9 cellular contexts compared by ENCODE assay signal in the genomic region with DNA sequence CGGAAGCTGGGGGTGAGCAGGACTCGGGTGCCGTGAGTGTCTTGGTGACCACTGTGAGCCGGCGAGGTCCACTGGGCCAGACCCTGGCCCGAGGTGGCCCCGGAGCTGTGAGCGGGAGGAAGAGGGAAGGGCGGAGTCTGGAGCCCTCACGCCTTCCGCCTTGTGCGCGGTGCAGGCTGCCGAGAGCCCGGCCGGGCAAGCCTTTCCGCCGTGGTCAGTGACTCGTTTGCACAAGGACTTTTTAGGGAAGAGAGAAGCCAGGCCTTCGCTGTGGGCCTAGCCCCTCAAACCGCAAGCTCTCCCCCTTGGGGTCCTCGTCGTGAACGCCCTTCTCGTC. TPM values are rescaled to one million over a fixed set of nuclear protein-coding genes. Genes with fewer than 3 reads are reported as not detected.
DNase-seq lines count a peak whose midpoint lies in the region; ATAC-seq, FAIRE-seq and TF ChIP-seq lines count a peak whose summit lies in the region.
"Had no signal": no experiment of that assay in that cellular context is flagged by ENCODE, and none has a peak within 500 bp of the region (broad histone marks: within the 10 kb centered on the region; RNA-seq: fewer than 3 reads in every experiment).

No MANE protein-coding gene starts in this region.

- in situ Hi-C loops in mammary epithelial cell (cut with MboI; ENCODE audit: low sequenced_read_pairs in 2 of 2) (no loop called here), KBM-7 (cut with MboI; ENCODE audit: low pct_unique_long_range_greater_than_20kb, low sequenced_read_pairs) (loop anchor here (25.0 kb wide), 1 partner anchor 698 kb away; a partner anchor contains a TSS)

- peak; percentile 30 for ATAC-seq in GM21825 (IDR thresholded peaks at IDR 0.05; ENCODE audit: unreplicated experiment)

- intact Hi-C loops in mammary epithelial cell (cut with micrococcal nuclease) (loop anchor here (2.0 kb wide), 1 partner anchor 1175 kb away; no protein-coding TSS in a partner anchor), kidney (cut with DNase I) (loop anchor here (5.0 kb wide), 1 partner anchor 693 kb away; no protein-coding TSS in a partner anchor)

- no peak overlapping the region for H3K9ac ChIP-seq in OCI-LY3 (ENCODE audit: low read length)
- no peak overlapping the region for H3K9ac ChIP-seq in mammary epithelial cell (ENCODE audit: insufficient read depth, low read length)
- peak overlapping the region; percentile 11 to 76 for H3K9ac ChIP-seq in kidney (ENCODE audit: low read length in 2 of 2)

- H3K9me3 ChIP-seq in OCI-LY3 (ENCODE audit: insufficient read depth, low read length) (no peaks in the 10 kb centered on the region), mammary epithelial cell (replicated peaks; ENCODE audit: insufficient read depth, low read length) (peaks cover 2% of the 10 kb centered on the region), kidney (ENCODE audit: control insufficient read depth in 1 of 2, low read length in 2 of 2) (no peaks in the 10 kb centered on the region)

- FAIRE-seq in kidney (lab: Jason Lieb, UNC) = no peak
- FAIRE-seq: TTC549 had no signal

- H3K4me2 ChIP-seq in OCI-LY3 (ENCODE audit: low read length) = peak overlapping the region; percentile 52
- peak overlapping the region; percentile 80 for H3K4me2 ChIP-seq in mammary epithelial cell (ENCODE audit: insufficient read depth, low read depth, low read length)

- CTCF ChIA-PET in mammary epithelial cell (lab: Charles Lee; ENCODE audit: low non-redundant PET) = interaction anchor here (0.6 to 1.2 kb wide), 3 partner anchors 41 to 575 kb away, joined by 3 to 4 read pairs (median 3); a partner anchor contains a TSS

- H3K27ac ChIP-seq in OCI-LY3 (ENCODE audit: low read length) (no peak overlapping the region), mammary epithelial cell (ENCODE audit: insufficient read depth, low read depth, low read length) (no peak overlapping the region), kidney (ENCODE audit: low read depth in 2 of 2, low read length in 2 of 2) (no peak overlapping the region)

- dilution Hi-C loops in mammary epithelial cell (cut with HindIII; ENCODE audit: low sequenced_read_pairs) = loop anchor here (25.0 kb wide), 1 partner anchor 1173 kb away; no protein-coding TSS in a partner anchor

- H3K79me2 ChIP-seq in OCI-LY3 (ENCODE audit: low read length) = no peaks in the 10 kb centered on the region
- H3K79me2 ChIP-seq in mammary epithelial cell (ENCODE audit: insufficient read depth, low read length) = no peaks in the 10 kb centered on the region

- BruUV-seq in mammary epithelial cell (replicated peaks; lab: Mats Ljungman, UMichigan) = no TSS peak

- H3K4me1 ChIP-seq in OCI-LY3 (ENCODE audit: low read length) (no peaks in the 10 kb centered on the region), mammary epithelial cell (ENCODE audit: insufficient read depth, low read length) (peaks cover 7% of the 10 kb centered on the region), kidney (ENCODE audit: control insufficient read depth in 1 of 2, insufficient read depth in 1 of 2, low read depth in 1 of 2, low read length in 2 of 2) (peaks cover 0 to 3% of the 10 kb centered on the region in 2 donors)

- H3K4me3 ChIP-seq in OCI-LY3 (ENCODE audit: low read length) = peak overlapping the region; percentile 65
- peak overlapping the region; percentile 13 to 40 (median 36) for H3K4me3 ChIP-seq in mammary epithelial cell (replicated peaks in 1 of 3; ENCODE audit: insufficient read depth in 1 of 3, low read depth in 2 of 3, low read length in 3 of 3)
- peak overlapping the region; percentile 82 to 84 for H3K4me3 ChIP-seq in kidney (ENCODE audit: low read length in 2 of 2)

- DNase-seq in ELR (ENCODE audit: low read depth) = peak; percentile 41
- no peak for DNase-seq in mammary epithelial cell
- DNase-seq in kidney = peak; percentile 89
- peak; percentile 23 for DNase-seq in stimulated activated CD4-positive, alpha-beta T cell treated with anti-CD3 and anti-CD28 coated beads, Interleukin-4, amount 100 ng/mL, for 24 hours
- no peak for DNase-seq in SHP77 treated with DMSO at 0.1 percent for 48 hours (lab: John Stamatoyannopoulos, UW)
- no peak for DNase-seq in KBM-7

- 10% methylated on average over 13 of the region's 25 CpGs for WGBS in mammary epithelial cell (ENCODE audit: low coverage, missing lambda C conversion rate)

- no peak for TF ChIP-seq CTCF in OCI-LY3 (IDR thresholded peaks at IDR 0.05; ENCODE audit: low read depth, low read length)
- TF ChIP-seq CTCF in mammary epithelial cell (conservative IDR thresholded peaks at IDR 0.05 in 1 of 2, IDR thresholded peaks at IDR 0.05 in 1 of 2; ENCODE audit: extremely low read depth in 1 of 2, insufficient read depth in 1 of 2, low read depth in 1 of 2, low read length in 2 of 2) = no peak
- TF ChIP-seq CTCF in kidney (IDR thresholded peaks at IDR 0.05; ENCODE audit: borderline replicate concordance, extremely low read depth, insufficient read depth) = no peak

- H3K27me3 ChIP-seq in OCI-LY3 (ENCODE audit: low read depth, low read length) = no peaks in the 10 kb centered on the region; the same call in 1 of the 2 replicates
- no peaks in the 10 kb centered on the region for H3K27me3 ChIP-seq in mammary epithelial cell (ENCODE audit: insufficient read depth, low read length)

- no peaks in the 10 kb centered on the region for H3K36me3 ChIP-seq in OCI-LY3 (replicated peaks; ENCODE audit: low read depth, low read length)
- no peaks in the 10 kb centered on the region for H3K36me3 ChIP-seq in mammary epithelial cell (ENCODE audit: insufficient read depth, low read length)
- no peaks in the 10 kb centered on the region for H3K36me3 ChIP-seq in kidney (ENCODE audit: control insufficient read depth in 1 of 2, insufficient read depth in 2 of 2, low read length in 2 of 2)

- no peaks in the 10 kb centered on the region for H4K20me1 ChIP-seq in OCI-LY3 (ENCODE audit: insufficient read depth, low read length)
- H4K20me1 ChIP-seq in mammary epithelial cell (ENCODE audit: insufficient read depth, low read length) = no peaks in the 10 kb centered on the region

- H2AFZ ChIP-seq in OCI-LY3 (ENCODE audit: low read depth, low read length) = peak overlapping the region; percentile 46; the same call in 1 of the 2 replicates
- H2AFZ ChIP-seq in mammary epithelial cell (ENCODE audit: low read depth, low read length) = peak overlapping the region; percentile 82

RNA-seq across cellular contexts. Expression of a gene that starts 40.9 kb away (rescaled TPM):
- total RNA-seq in mammary epithelial cell (10 to 100 TPM; 13.8 to 21.3 TPM), kidney (35.0 TPM)
- polyA plus RNA-seq in mammary epithelial cell (14.9 TPM), kidney (ENCODE audit: insufficient read depth, low read depth, low replicate concordance) (73.7 TPM)
- 18.9 TPM for polyA minus RNA-seq in mammary epithelial cell

Comparison
In these comparisons a context has a peak if more than half of its experiments do, and no peak if none do; other contexts are left out.
1. DNase-seq: peak in ELR (single experiment), kidney (single experiment) and stimulated activated CD4-positive, alpha-beta T cell treated with anti-CD3 and anti-CD28 coated beads, Interleukin-4, amount 100 ng/mL, for 24 hours (single experiment); none in mammary epithelial cell (single experiment), SHP77 treated with DMSO at 0.1 percent for 48 hours (single experiment) and KBM-7 (single experiment).
2. H3K9ac ChIP-seq: peak in kidney (2 of 2); none in OCI-LY3 (single experiment) and mammary epithelial cell (single experiment).
3. Peak in every context shown above with its lines, with median percentiles within 50 percentile points of each other: H3K4me3 ChIP-seq.